In the genomic region with DNA sequence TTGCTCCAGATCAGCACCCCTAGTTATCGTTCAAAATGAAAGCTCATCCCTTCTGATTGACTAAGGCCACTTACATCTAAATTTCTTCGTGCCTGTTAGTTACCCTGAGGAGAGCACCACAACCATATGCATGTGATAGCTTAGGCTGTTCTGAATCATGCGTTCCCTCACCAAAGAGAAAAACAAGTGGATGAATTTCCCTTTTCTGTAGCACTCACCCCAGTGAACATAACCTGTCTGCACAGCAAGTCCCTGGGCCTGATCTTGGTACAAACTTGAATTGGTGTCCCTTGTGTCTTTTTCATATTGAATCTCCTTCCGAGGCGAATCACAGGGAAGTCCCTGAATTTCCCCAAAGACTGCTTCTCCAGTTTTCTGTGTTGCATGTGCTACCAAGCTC, we compare ENCODE assay signal across 12 cellular contexts.
DNase-seq lines count a peak whose midpoint lies in the region; ATAC-seq and TF ChIP-seq lines count a peak whose summit lies in the region.
"Had no signal": no experiment of that assay in that cellular context is flagged by ENCODE, and none has a peak within 500 bp of the region (broad histone marks: within the 10 kb centered on the region; RNA-seq: fewer than 3 reads in every experiment).

No MANE protein-coding gene starts in this region.

- H3K9me3 ChIP-seq in ascending aorta (no peaks in the 10 kb centered on the region), uterus (no peaks in the 10 kb centered on the region)

- no peak overlapping the region for H3K4me3 Mint-ChIP-seq in activated naive CD8-positive, alpha-beta T cell
- H3K4me3 Mint-ChIP-seq in activated naive CD8-positive, alpha-beta T cell treated with anti-CD3 and anti-CD28 coated beads for 36 hours = no peak overlapping the region
- H3K4me3 Mint-ChIP-seq: stimulated activated naive CD8-positive, alpha-beta T cell treated with anti-CD3 and anti-CD28 coated beads, Interleukin-15, amount 100 ng/mL, for 72 hours had no signal

- H3K4me3 ChIP-seq in ascending aorta = peak overlapping the region in 1 of 2 donors; percentile 56
- peak overlapping the region; percentile 9 to 24 for H3K4me3 ChIP-seq in uterus

- no peaks in the 10 kb centered on the region for H3K27me3 Mint-ChIP-seq in activated naive CD8-positive, alpha-beta T cell
- H3K27me3 Mint-ChIP-seq in activated naive CD8-positive, alpha-beta T cell treated with anti-CD3 and anti-CD28 coated beads for 36 hours = no peaks in the 10 kb centered on the region
- H3K27me3 Mint-ChIP-seq: stimulated activated naive CD8-positive, alpha-beta T cell treated with anti-CD3 and anti-CD28 coated beads, Interleukin-15, amount 100 ng/mL, for 72 hours had no signal

- H3K27me3 ChIP-seq in ascending aorta (no peaks in the 10 kb centered on the region), uterus (no peaks in the 10 kb centered on the region)

- no peak for TF ChIP-seq POLR2A in uterus (IDR thresholded peaks at IDR 0.05)

- H3K36me3 ChIP-seq in ascending aorta = peaks cover 6 to 30% of the 10 kb centered on the region in 2 donors
- no peaks in the 10 kb centered on the region for H3K36me3 ChIP-seq in uterus

- H3K9me3 Mint-ChIP-seq in activated naive CD8-positive, alpha-beta T cell (ENCODE audit: low read depth) = no peaks in the 10 kb centered on the region
- no peaks in the 10 kb centered on the region for H3K9me3 Mint-ChIP-seq in activated naive CD8-positive, alpha-beta T cell treated with anti-CD3 and anti-CD28 coated beads for 36 hours
- H3K9me3 Mint-ChIP-seq: stimulated activated naive CD8-positive, alpha-beta T cell treated with anti-CD3 and anti-CD28 coated beads, Interleukin-15, amount 100 ng/mL, for 72 hours had no signal

- H3K27ac ChIP-seq in ascending aorta (peak overlapping the region; percentile 73 to 85), uterus (peak overlapping the region; percentile 82 to 90)

- peak overlapping the region; percentile 41 for H3K27ac Mint-ChIP-seq in activated naive CD8-positive, alpha-beta T cell
- no peak overlapping the region for H3K27ac Mint-ChIP-seq in activated naive CD8-positive, alpha-beta T cell treated with anti-CD3 and anti-CD28 coated beads for 36 hours

- H3K4me1 ChIP-seq in ascending aorta = peaks cover 4 to 43% of the 10 kb centered on the region in 2 donors
- H3K4me1 ChIP-seq in uterus = peaks cover 4% of the 10 kb centered on the region in 2 donors

- intact Hi-C loops in ascending aorta (cut with DNase I) (loop anchor here (1.0 to 5.0 kb wide), 3 partner anchors 43 to 183 kb away; partner anchors contain the start of gene AFF1), uterus (cut with DNase I; ENCODE audit: low total_unique reads) (no loop called here)

- TF ChIP-seq CTCF in ascending aorta (IDR thresholded peaks at IDR 0.05) = no peak
- no peak for TF ChIP-seq CTCF in uterus (IDR thresholded peaks at IDR 0.05)

- H3K36me3 Mint-ChIP-seq in activated naive CD8-positive, alpha-beta T cell = peaks cover 11% of the 10 kb centered on the region
- H3K36me3 Mint-ChIP-seq in activated naive CD8-positive, alpha-beta T cell treated with anti-CD3 and anti-CD28 coated beads for 36 hours = peaks cover 14% of the 10 kb centered on the region

- peaks cover 14% of the 10 kb centered on the region for H3K4me1 Mint-ChIP-seq in activated naive CD8-positive, alpha-beta T cell (ENCODE audit: low read depth)
- peaks cover 9% of the 10 kb centered on the region for H3K4me1 Mint-ChIP-seq in activated naive CD8-positive, alpha-beta T cell treated with anti-CD3 and anti-CD28 coated beads for 36 hours

- ATAC-seq in GM21717 (IDR thresholded peaks at IDR 0.05; ENCODE audit: unreplicated experiment) (no peak), GM21737 (IDR thresholded peaks at IDR 0.05; ENCODE audit: unreplicated experiment) (no peak)
- ATAC-seq: stimulated activated naive CD8-positive, alpha-beta T cell treated with anti-CD3 and anti-CD28 coated beads, Interleukin-15, amount 100 ng/mL, for 72 hours had no signal

- DNase-seq in activated naive CD8-positive, alpha-beta T cell treated with anti-CD3 and anti-CD28 coated beads for 36 hours = no peak
- no peak for DNase-seq in ascending aorta (ENCODE audit: low spot score in 2 of 2)
- DNase-seq in kidney tubule cell (ENCODE audit: low spot score) = peak; percentile 18
- no peak for DNase-seq in uterus
- no peak for DNase-seq in NCI-H1417 (lab: John Stamatoyannopoulos, UW)
- DNase-seq: left colon; NCI-H2029; stimulated activated CD4-positive, alpha-beta T cell treated with anti-CD3 and anti-CD28 coated beads, Interleukin-2, amount 100 ng/mL, for 48 hours; stimulated activated naive CD8-positive, alpha-beta T cell treated with anti-CD3 and anti-CD28 coated beads, Interleukin-15, amount 100 ng/mL, for 72 hours had no signal
